15 cellular contexts compared by ENCODE assay signal in genomic region chr19:15321739-15322138, GRCh38. TPM values are rescaled to one million over a fixed set of nuclear protein-coding genes. Genes with fewer than 3 reads are reported as not detected.
DNase-seq lines count a peak whose midpoint lies in the region; ATAC-seq, FAIRE-seq and TF ChIP-seq lines count a peak whose summit lies in the region.
"Had no signal": no experiment of that assay in that cellular context is flagged by ENCODE, and none has a peak within 500 bp of the region (broad histone marks: within the 10 kb centered on the region; RNA-seq: fewer than 3 reads in every experiment).

No MANE protein-coding gene starts in this region.

- H3K9me3 ChIP-seq in HepG2 (ENCODE audit: low read length) (no peaks in the 10 kb centered on the region), right lobe of liver (no peaks in the 10 kb centered on the region), kidney (ENCODE audit: control insufficient read depth in 1 of 2, low read length in 2 of 2) (no peaks in the 10 kb centered on the region)

- H3K4me2 ChIP-seq in HepG2 (ENCODE audit: low read depth, low read length): no peak overlapping the region

- no peak for TF ChIP-seq EP300 in HepG2 (IDR thresholded peaks at IDR 0.05; ENCODE audit: low read depth in 2 of 2, low read length in 2 of 2)
- no peak for TF ChIP-seq EP300 in HepG2 (CRISPR knock-in tag; IDR thresholded peaks at IDR 0.05; ENCODE audit: borderline replicate concordance)

- H3K79me2 ChIP-seq in HepG2 (ENCODE audit: insufficient read depth, low read length): peaks cover 96% of the 10 kb centered on the region

- H3K9ac ChIP-seq in HepG2 (ENCODE audit: insufficient read depth, low read depth, low read length) (no peak overlapping the region), kidney (ENCODE audit: low read length in 2 of 2) (no peak overlapping the region)

- peak overlapping the region; percentile 3 for H3K27ac Mint-ChIP-seq in activated T-helper 17 cell treated with anti-CD3 and anti-CD28 coated beads, Interleukin-2, amount 50 U/mL, for 72 hours
- peak overlapping the region; percentile 35 for H3K27ac Mint-ChIP-seq in type B pancreatic cell

- TF ChIP-seq CTCF in HepG2 (CRISPR knock-in tag; IDR thresholded peaks at IDR 0.05): no peak
- no peak for TF ChIP-seq CTCF in right lobe of liver (IDR thresholded peaks at IDR 0.05)
- TF ChIP-seq CTCF in kidney (IDR thresholded peaks at IDR 0.05; ENCODE audit: borderline replicate concordance, extremely low read depth, insufficient read depth): no peak
- TF ChIP-seq CTCF in type B pancreatic cell (conservative IDR thresholded peaks at IDR 0.05): no peak
- TF ChIP-seq CTCF in foreskin keratinocyte (conservative IDR thresholded peaks at IDR 0.05): no peak

- H3K4me1 ChIP-seq in HepG2 (ENCODE audit: insufficient read depth, low read length) (peaks cover 92% of the 10 kb centered on the region), right lobe of liver (peaks cover 2 to 75% (median 39%) of the 10 kb centered on the region in 4 donors), kidney (ENCODE audit: control insufficient read depth in 1 of 2, insufficient read depth in 1 of 2, low read depth in 1 of 2, low read length in 2 of 2) (peaks cover 57 to 60% of the 10 kb centered on the region in 2 donors), foreskin keratinocyte (peaks cover 30% of the 10 kb centered on the region)

- ATAC-seq in HepG2 (no peak), right lobe of liver (no peak), foreskin keratinocyte (no peak)
- no peak for ATAC-seq in activated T-helper 17 cell treated with anti-CD3 and anti-CD28 coated beads, Interleukin-2, amount 50 U/mL, for 72 hours (replicated peaks)

- peaks cover 71% of the 10 kb centered on the region for H3K4me1 Mint-ChIP-seq in activated T-helper 17 cell treated with anti-CD3 and anti-CD28 coated beads, Interleukin-2, amount 50 U/mL, for 72 hours
- H3K4me1 Mint-ChIP-seq in type B pancreatic cell (ENCODE audit: unreplicated experiment): peaks cover 76% of the 10 kb centered on the region

- 83% methylated on average over 2 of the region's 2 CpGs for WGBS in HepG2 (ENCODE audit: low lambda C conversion rate)
- whole genome bisulfite sequencing in right lobe of liver (ENCODE audit: insufficient coverage, low coverage, low lambda C conversion rate, missing lambda C conversion rate): 48% methylated on average over 2 of the region's 2 CpGs

- H3K36me3 ChIP-seq in HepG2 (replicated peaks in 1 of 2; ENCODE audit: control insufficient read depth in 1 of 2, insufficient read depth in 2 of 2, low read length in 2 of 2) (no peaks in the 10 kb centered on the region; a peak in 2 of 5 replicates), right lobe of liver (no peaks in the 10 kb centered on the region), kidney (ENCODE audit: control insufficient read depth in 1 of 2, insufficient read depth in 2 of 2, low read length in 2 of 2) (no peaks in the 10 kb centered on the region)

- H3K9me3 Mint-ChIP-seq in activated T-helper 17 cell treated with anti-CD3 and anti-CD28 coated beads, Interleukin-2, amount 50 U/mL, for 72 hours: no peaks in the 10 kb centered on the region
- peaks cover 10% of the 10 kb centered on the region for H3K9me3 Mint-ChIP-seq in type B pancreatic cell

- H2AFZ ChIP-seq in HepG2 (ENCODE audit: low read length): no peak overlapping the region

- CTCF ChIA-PET in HepG2 (lab: Yijun Ruan, JAX; ENCODE audit: low intra/inter-chr PET ratio, low total read pairs): no interaction called here

- intact Hi-C loops in HepG2 (cut with micrococcal nuclease; ENCODE audit: unreplicated experiment) (loop anchor here (5.0 to 10.0 kb wide), 2 partner anchors 56 to 57 kb away; partner anchors contain the start of gene AKAP8), right lobe of liver (cut with DNase I) (loop anchor here in 1 of 2 donors (10.0 kb wide), 1 partner anchor 57 kb away; no protein-coding TSS in a partner anchor), kidney (cut with DNase I) (no loop called here)

- H3K27me3 ChIP-seq in HepG2 (ENCODE audit: control insufficient read depth in 1 of 2, insufficient read depth in 2 of 2, low read length in 2 of 2): no peaks in the 10 kb centered on the region
- no peaks in the 10 kb centered on the region for H3K27me3 ChIP-seq in right lobe of liver
- no peaks in the 10 kb centered on the region for H3K27me3 ChIP-seq in foreskin keratinocyte

- H3K27ac ChIP-seq in HepG2 (ENCODE audit: extremely low read length, insufficient read depth, low read length) (no peak overlapping the region), right lobe of liver (no peak overlapping the region), kidney (ENCODE audit: low read depth in 2 of 2, low read length in 2 of 2) (peak overlapping the region; percentile 0), foreskin keratinocyte (no peak overlapping the region)

- H3K4me3 ChIP-seq in HepG2 (replicated peaks in 1 of 3; ENCODE audit: insufficient read depth in 1 of 3, low read depth in 2 of 3, low read length in 3 of 3) (no peak overlapping the region), right lobe of liver (no peak overlapping the region), kidney (ENCODE audit: low read length in 2 of 2) (peak overlapping the region in 1 of 2 donors; percentile 15)

- H3K36me3 Mint-ChIP-seq in activated T-helper 17 cell treated with anti-CD3 and anti-CD28 coated beads, Interleukin-2, amount 50 U/mL, for 72 hours (ENCODE audit: low read depth): peaks cover 20% of the 10 kb centered on the region
- peaks cover 11% of the 10 kb centered on the region for H3K36me3 Mint-ChIP-seq in type B pancreatic cell

- H4K20me1 ChIP-seq in HepG2 (ENCODE audit: insufficient read depth, low read length): peaks cover 92% of the 10 kb centered on the region

- no TSS peak for BruUV-seq in HepG2 (replicated peaks; lab: Mats Ljungman, UMichigan)

- H3K27me3 Mint-ChIP-seq in activated T-helper 17 cell treated with anti-CD3 and anti-CD28 coated beads, Interleukin-2, amount 50 U/mL, for 72 hours: no peaks in the 10 kb centered on the region
- no peaks in the 10 kb centered on the region for H3K27me3 Mint-ChIP-seq in type B pancreatic cell

- DNase-seq in HepG2 (ENCODE audit: low spot score) (no peak), right lobe of liver (no peak), kidney (no peak), type B pancreatic cell (ENCODE audit: extremely low spot score, unreplicated experiment) (no peak), foreskin keratinocyte (no peak), NCI-H1092 treated with DMSO at 0.1 percent for 48 hours (lab: John Stamatoyannopoulos, UW) (no peak), nucleus accumbens (lab: John Stamatoyannopoulos, UW) (no peak)
- DNase-seq: caudate nucleus; erythroblast; NCI-H1694; NCI-H748 treated with DMSO at 0.1 percent for 48 hours; Right ventricle myocardium superior; stimulated activated CD4-positive, alpha-beta T cell treated with anti-CD3 and anti-CD28 coated beads, Interleukin-2, amount 100 ng/mL, for 24 hours had no signal

- TF ChIP-seq POLR2A in HepG2 (IDR thresholded peaks at IDR 0.05; ENCODE audit: insufficient read depth in 1 of 2, low read depth in 2 of 2, low read length in 2 of 2): no peak
- no peak for TF ChIP-seq POLR2A in right lobe of liver (IDR thresholded peaks at IDR 0.05)

- in situ Hi-C loops in HepG2 (cut with HindIII; ENCODE audit: extremely low pct_ligation_motif_present, low pct_unique_long_range_greater_than_20kb): no loop called here

- TF ChIP-seq RAD21 in HepG2 (CRISPR knock-in tag; IDR thresholded peaks at IDR 0.05): no peak

- H3K4me3 Mint-ChIP-seq in activated T-helper 17 cell treated with anti-CD3 and anti-CD28 coated beads, Interleukin-2, amount 50 U/mL, for 72 hours: peak overlapping the region; percentile 37
- H3K4me3 Mint-ChIP-seq in type B pancreatic cell: peak overlapping the region; percentile 37

- POLR2A ChIA-PET in HepG2 (lab: Yijun Ruan, JAX): no interaction called here

- FAIRE-seq in HepG2 (lab: Jason Lieb, UNC) (no peak), kidney (lab: Jason Lieb, UNC) (no peak)
- FAIRE-seq: GM18507 had no signal

RNA-seq across cellular contexts. Expression of gene BRD4, which starts 10.6 kb away (rescaled TPM):
- 11.4 TPM in 2 replicates for total RNA-seq in HepG2 (2016; rRNA removed; fragmentation: Illumina TruSeq; extraction: Trizol)
- total RNA-seq in HepG2 (2016; cell fraction: cytosol; rRNA removed; fragmentation: Illumina TruSeq; extraction: Trizol; ENCODE audit: low read depth): 9.3 and 10.8 TPM in 2 replicates
- total RNA-seq in HepG2 (2016; cell fraction: insoluble cytoplasmic fraction; rRNA removed; fragmentation: Illumina TruSeq; extraction: Trizol): 9.9 and 11.8 TPM in 2 replicates
- 14.9 and 16.5 TPM in 2 replicates for total RNA-seq in HepG2 (2016; cell fraction: membrane; rRNA removed; fragmentation: Illumina TruSeq; extraction: Trizol)
- total RNA-seq in HepG2 (2016; cell fraction: nucleus; rRNA removed; fragmentation: Illumina TruSeq; extraction: Trizol): 16.3 and 19.3 TPM in 2 replicates
- polyA plus RNA-seq in HepG2 (2011; rRNA removed): 10.5 TPM in 2 replicates
- 5.5 and 5.9 TPM in 2 replicates for polyA plus RNA-seq in HepG2 (2011; cell fraction: cytosol; rRNA removed)
- 33.7 and 40.9 TPM in 2 replicates for polyA plus RNA-seq in HepG2 (2011; cell fraction: nucleus; rRNA removed)
- 38.7 and 50.8 TPM in 2 replicates for polyA plus RNA-seq in HepG2 (2012)
- 3.9 and 4.0 TPM in 2 replicates for polyA plus RNA-seq in HepG2 (2016; cell fraction: cytosol; fragmentation: Illumina TruSeq; extraction: Trizol; ENCODE audit: low read depth)
- polyA plus RNA-seq in HepG2 (2016; cell fraction: insoluble cytoplasmic fraction; fragmentation: Illumina TruSeq; extraction: Trizol; ENCODE audit: low read depth): 19.8 and 29.3 TPM in 2 replicates
- 14.9 and 16.3 TPM in 2 replicates for polyA plus RNA-seq in HepG2 (2016; cell fraction: membrane; fragmentation: Illumina TruSeq; extraction: Trizol; ENCODE audit: low read depth)
- polyA plus RNA-seq in HepG2 (2016; cell fraction: nucleus; fragmentation: Illumina TruSeq; extraction: Trizol; ENCODE audit: insufficient read depth, low read depth): 50.8 and 56.4 TPM in 2 replicates
- polyA minus RNA-seq in HepG2 (2011; rRNA and poly(A)+ RNA removed; ENCODE audit: low replicate concordance): 42.7 and 54.2 TPM in 2 replicates
- 22.2 and 24.6 TPM in 2 replicates for polyA minus RNA-seq in HepG2 (2011; cell fraction: cytosol; rRNA and poly(A)+ RNA removed)
- polyA minus RNA-seq in HepG2 (2011; cell fraction: nucleus; rRNA and poly(A)+ RNA removed): 49.4 and 56.1 TPM in 2 replicates
- 10 to 100 TPM; 20.0 to 52.6 (median 40.6) TPM for total RNA-seq in right lobe of liver
- 10 to 100 TPM; 90.4 to 96.7 TPM for total RNA-seq in activated T-helper 17 cell treated with anti-CD3 and anti-CD28 coated beads, Interleukin-2, amount 50 U/mL, for 72 hours
- total RNA-seq in kidney: 107 TPM
- polyA plus RNA-seq in kidney (ENCODE audit: insufficient read depth, low read depth, low replicate concordance): 14.3 TPM
- total RNA-seq in type B pancreatic cell (ENCODE audit: low replicate concordance): 108 and 123 TPM in 2 replicates
- total RNA-seq in foreskin keratinocyte: 27.3 and 27.8 TPM in 2 replicates
- 11.5 and 13.5 TPM in 2 replicates for polyA plus RNA-seq in foreskin keratinocyte

RNA-seq across cellular contexts. Expression of gene AKAP8, which starts 57.8 kb away (rescaled TPM):
- total RNA-seq in HepG2 (2016; rRNA removed; fragmentation: Illumina TruSeq; extraction: Trizol) (21.2 and 22.1 TPM in 2 replicates), right lobe of liver (10 to 100 TPM in 5 of 6 experiments, 1 to 10 TPM in 1; 10.0 to 20.2 (median 13.3) TPM), kidney (60.2 TPM), type B pancreatic cell (ENCODE audit: low replicate concordance) (34.8 and 37.0 TPM in 2 replicates), foreskin keratinocyte (20.8 and 23.4 TPM in 2 replicates)
- 3.7 and 3.8 TPM in 2 replicates for total RNA-seq in HepG2 (2016; cell fraction: cytosol; rRNA removed; fragmentation: Illumina TruSeq; extraction: Trizol; ENCODE audit: low read depth)
- 20.2 and 21.5 TPM in 2 replicates for total RNA-seq in HepG2 (2016; cell fraction: insoluble cytoplasmic fraction; rRNA removed; fragmentation: Illumina TruSeq; extraction: Trizol)
- total RNA-seq in HepG2 (2016; cell fraction: membrane; rRNA removed; fragmentation: Illumina TruSeq; extraction: Trizol): 9.1 and 9.4 TPM in 2 replicates
- 17.0 and 19.9 TPM in 2 replicates for total RNA-seq in HepG2 (2016; cell fraction: nucleus; rRNA removed; fragmentation: Illumina TruSeq; extraction: Trizol)
- polyA plus RNA-seq in HepG2 (2011; rRNA removed) (15.2 and 15.9 TPM in 2 replicates), kidney (ENCODE audit: insufficient read depth, low read depth, low replicate concordance) (11.5 TPM), foreskin keratinocyte (11.2 and 11.9 TPM in 2 replicates)
- 9.5 and 11.1 TPM in 2 replicates for polyA plus RNA-seq in HepG2 (2011; cell fraction: cytosol; rRNA removed)
- 35.3 and 39.7 TPM in 2 replicates for polyA plus RNA-seq in HepG2 (2011; cell fraction: nucleus; rRNA removed)
- polyA plus RNA-seq in HepG2 (2012): 11.5 and 13.0 TPM in 2 replicates
- polyA plus RNA-seq in HepG2 (2016; cell fraction: cytosol; fragmentation: Illumina TruSeq; extraction: Trizol; ENCODE audit: low read depth): 1.6 TPM in 2 replicates
- polyA plus RNA-seq in HepG2 (2016; cell fraction: insoluble cytoplasmic fraction; fragmentation: Illumina TruSeq; extraction: Trizol; ENCODE audit: low read depth): 17.4 and 18.4 TPM in 2 replicates
- 3.7 and 4.6 TPM in 2 replicates for polyA plus RNA-seq in HepG2 (2016; cell fraction: membrane; fragmentation: Illumina TruSeq; extraction: Trizol; ENCODE audit: low read depth)
- 47.6 and 49.0 TPM in 2 replicates for polyA plus RNA-seq in HepG2 (2016; cell fraction: nucleus; fragmentation: Illumina TruSeq; extraction: Trizol; ENCODE audit: insufficient read depth, low read depth)
- 13.4 and 15.5 TPM in 2 replicates for polyA minus RNA-seq in HepG2 (2011; rRNA and poly(A)+ RNA removed; ENCODE audit: low replicate concordance)
- 8.0 and 10.5 TPM in 2 replicates for polyA minus RNA-seq in HepG2 (2011; cell fraction: cytosol; rRNA and poly(A)+ RNA removed)
- 10.9 and 13.4 TPM in 2 replicates for polyA minus RNA-seq in HepG2 (2011; cell fraction: nucleus; rRNA and poly(A)+ RNA removed)
- 10 to 100 TPM; 48.5 to 62.5 TPM for total RNA-seq in activated T-helper 17 cell treated with anti-CD3 and anti-CD28 coated beads, Interleukin-2, amount 50 U/mL, for 72 hours

Comparison
In these comparisons a context has a peak if more than half of its experiments do, and no peak if none do; other contexts are left out.
1. H3K27ac ChIP-seq: peak in kidney (2 of 2); none in HepG2 (single experiment), right lobe of liver (0 of 3) and foreskin keratinocyte (single experiment).